In genomic region chr1:87592156-87592555, GRCh38 we compare ENCODE assay signal across 15 cellular contexts.
DNase-seq lines count a peak whose midpoint lies in the region; ATAC-seq and TF ChIP-seq lines count a peak whose summit lies in the region.
"Had no signal": no experiment of that assay in that cellular context is flagged by ENCODE, and none has a peak within 500 bp of the region (broad histone marks: within the 10 kb centered on the region; RNA-seq: fewer than 3 reads in every experiment).

No MANE protein-coding gene starts in this region.

- intact Hi-C loops in dorsolateral prefrontal cortex (cut with DNase I): no loop called here

- H3K27me3 Mint-ChIP-seq in stimulated activated naive B cell treated with anti-CD40 and anti-IgM and Interleukin-4, amounts not matched to agents 10 μg/mL and 1 μg/mL and 100 μg/mL, for 72 hours: no peaks in the 10 kb centered on the region
- peaks cover 0 to 22% of the 10 kb centered on the region in 2 donors for H3K27me3 Mint-ChIP-seq in natural killer cell treated with Interleukin-12 subunit alpha and Interleukin-12 subunit beta and Interleukin-15 and Interleukin-18, amount 100 ng/mL, for 72 hours

- DNase-seq in stimulated activated naive B cell treated with anti-CD40 and anti-IgM and Interleukin-4, amounts not matched to agents 10 μg/mL and 1 μg/mL and 100 μg/mL, for 72 hours: peak; percentile 23
- DNase-seq in brain microvascular endothelial cell: no peak
- no peak for DNase-seq in activated effector memory CD4-positive, alpha-beta T cell treated with Interleukin-2 at 50 U/mL for 16 hours
- no peak for DNase-seq in dorsolateral prefrontal cortex
- no peak for DNase-seq in natural killer cell treated with Interleukin-12 subunit alpha and Interleukin-12 subunit beta and Interleukin-15 and Interleukin-18, amount 100 ng/mL, for 72 hours (ENCODE audit: low spot score)
- DNase-seq: foreskin keratinocyte; KBM-7; kidney glomerular epithelial cell; NCI-H2171; stimulated activated naive CD4-positive, alpha-beta T cell; T-helper 9 cell had no signal

- H3K4me3 Mint-ChIP-seq in stimulated activated naive B cell treated with anti-CD40 and anti-IgM and Interleukin-4, amounts not matched to agents 10 μg/mL and 1 μg/mL and 100 μg/mL, for 72 hours: peak overlapping the region in 1 of 2 donors; percentile 28
- no peak overlapping the region for H3K4me3 Mint-ChIP-seq in natural killer cell treated with Interleukin-12 subunit alpha and Interleukin-12 subunit beta and Interleukin-15 and Interleukin-18, amount 100 ng/mL, for 72 hours
- H3K4me3 Mint-ChIP-seq: neural crest cell had no signal

- no peak overlapping the region for H3K4me3 ChIP-seq in brain microvascular endothelial cell (ENCODE audit: low read depth, low read length)
- no peak overlapping the region for H3K4me3 ChIP-seq in dorsolateral prefrontal cortex

- ATAC-seq in GM19035 (IDR thresholded peaks at IDR 0.05; ENCODE audit: unreplicated experiment): peak; percentile 88
- peak; percentile 70 for ATAC-seq in GM21737 (IDR thresholded peaks at IDR 0.05; ENCODE audit: unreplicated experiment)
- peak; percentile 85 for ATAC-seq in HG03108 (IDR thresholded peaks at IDR 0.05; ENCODE audit: unreplicated experiment)
- ATAC-seq in stimulated activated naive B cell treated with anti-CD40 and anti-IgM and Interleukin-4, amounts not matched to agents 10 μg/mL and 1 μg/mL and 100 μg/mL, for 72 hours (replicated peaks): peak; percentile 85 to 86
- ATAC-seq in natural killer cell treated with Interleukin-12 subunit alpha and Interleukin-12 subunit beta and Interleukin-15 and Interleukin-18, amount 100 ng/mL, for 72 hours: no peak
- ATAC-seq: foreskin keratinocyte had no signal

- peak overlapping the region; percentile 44 for H3K27ac Mint-ChIP-seq in stimulated activated naive B cell treated with anti-CD40 and anti-IgM and Interleukin-4, amounts not matched to agents 10 μg/mL and 1 μg/mL and 100 μg/mL, for 72 hours
- no peak overlapping the region for H3K27ac Mint-ChIP-seq in natural killer cell treated with Interleukin-12 subunit alpha and Interleukin-12 subunit beta and Interleukin-15 and Interleukin-18, amount 100 ng/mL, for 72 hours

- peaks cover 31 to 72% of the 10 kb centered on the region in 2 donors for H3K4me1 Mint-ChIP-seq in stimulated activated naive B cell treated with anti-CD40 and anti-IgM and Interleukin-4, amounts not matched to agents 10 μg/mL and 1 μg/mL and 100 μg/mL, for 72 hours
- peaks cover 0 to 3% of the 10 kb centered on the region in 2 donors for H3K4me1 Mint-ChIP-seq in natural killer cell treated with Interleukin-12 subunit alpha and Interleukin-12 subunit beta and Interleukin-15 and Interleukin-18, amount 100 ng/mL, for 72 hours (ENCODE audit: low read depth in 2 of 2)

- no peaks in the 10 kb centered on the region for H3K36me3 Mint-ChIP-seq in stimulated activated naive B cell treated with anti-CD40 and anti-IgM and Interleukin-4, amounts not matched to agents 10 μg/mL and 1 μg/mL and 100 μg/mL, for 72 hours
- no peaks in the 10 kb centered on the region for H3K36me3 Mint-ChIP-seq in natural killer cell treated with Interleukin-12 subunit alpha and Interleukin-12 subunit beta and Interleukin-15 and Interleukin-18, amount 100 ng/mL, for 72 hours

- H3K27me3 ChIP-seq in brain microvascular endothelial cell (replicated peaks) (no peaks in the 10 kb centered on the region), dorsolateral prefrontal cortex (no peaks in the 10 kb centered on the region)
- H3K27me3 ChIP-seq: foreskin keratinocyte had no signal

- H3K27ac ChIP-seq in brain microvascular endothelial cell (no peak overlapping the region), dorsolateral prefrontal cortex (no peak overlapping the region)
- H3K27ac ChIP-seq: foreskin keratinocyte had no signal

- TF ChIP-seq CTCF in brain microvascular endothelial cell (IDR thresholded peaks at IDR 0.05; ENCODE audit: low read depth, low read length, missing control alignments) (no peak), dorsolateral prefrontal cortex (IDR thresholded peaks at IDR 0.05 in 54 of 56, conservative IDR thresholded peaks at IDR 0.05 in 2 of 56; ENCODE audit: low read depth in 1 of 56, partially characterized antibody in 56 of 56) (no peak)

- in situ Hi-C loops in brain microvascular endothelial cell (cut with HindIII; ENCODE audit: low pct_ligation_motif_present, low sequenced_read_pairs): no loop called here

- no peaks in the 10 kb centered on the region for H3K36me3 ChIP-seq in brain microvascular endothelial cell (replicated peaks)

- no peaks in the 10 kb centered on the region for H3K9me3 Mint-ChIP-seq in stimulated activated naive B cell treated with anti-CD40 and anti-IgM and Interleukin-4, amounts not matched to agents 10 μg/mL and 1 μg/mL and 100 μg/mL, for 72 hours
- H3K9me3 Mint-ChIP-seq in natural killer cell treated with Interleukin-12 subunit alpha and Interleukin-12 subunit beta and Interleukin-15 and Interleukin-18, amount 100 ng/mL, for 72 hours: no peaks in the 10 kb centered on the region
- H3K9me3 Mint-ChIP-seq: neural crest cell had no signal

Comparison
In these comparisons a context has a peak if more than half of its experiments do, and no peak if none do; other contexts are left out.
1. ATAC-seq: peak in GM19035 (single experiment), GM21737 (single experiment), HG03108 (single experiment) and stimulated activated naive B cell treated with anti-CD40 and anti-IgM and Interleukin-4, amounts not matched to agents 10 μg/mL and 1 μg/mL and 100 μg/mL, for 72 hours (2 of 2); none in natural killer cell treated with Interleukin-12 subunit alpha and Interleukin-12 subunit beta and Interleukin-15 and Interleukin-18, amount 100 ng/mL, for 72 hours (0 of 2).